Comparison of ENCODE assay signal across 12 cellular contexts in genomic region chr10:104937528-104937927, GRCh38.
DNase-seq lines count a peak whose midpoint lies in the region; ATAC-seq and TF ChIP-seq lines count a peak whose summit lies in the region.
"Had no signal": no experiment of that assay in that cellular context is flagged by ENCODE, and none has a peak within 500 bp of the region (broad histone marks: within the 10 kb centered on the region; RNA-seq: fewer than 3 reads in every experiment).

No MANE protein-coding gene starts in this region.

- in situ Hi-C loops in Panc1 (cut with HindIII; ENCODE audit: low pct_unique_long_range_greater_than_20kb, low sequenced_read_pairs), result no loop called here

- TF ChIP-seq CTCF in Panc1 (IDR thresholded peaks at IDR 0.05), result no peak
- TF ChIP-seq CTCF in foreskin keratinocyte (conservative IDR thresholded peaks at IDR 0.05), result no peak

- no TSS peak for BruUV-seq in Panc1 (replicated peaks; lab: Mats Ljungman, UMichigan)

- ATAC-seq in Panc1 (peak; percentile 82; the same call in 1 of the 2 replicates), foreskin keratinocyte (peak; percentile 26), HG03135 (IDR thresholded peaks at IDR 0.05; ENCODE audit: unreplicated experiment) (no peak), GM19023 (IDR thresholded peaks at IDR 0.05; ENCODE audit: unreplicated experiment) (no peak), GM18858 (IDR thresholded peaks at IDR 0.05; ENCODE audit: unreplicated experiment) (no peak)
- ATAC-seq: natural killer cell treated with Interleukin-12 subunit alpha and Interleukin-12 subunit beta and Interleukin-15 and Interleukin-18, amount 100 ng/mL, for 72 hours had no signal

- no peaks in the 10 kb centered on the region; the same call in 1 of the 2 replicates for H3K4me1 ChIP-seq in Panc1 (ENCODE audit: control insufficient read depth, insufficient read depth, low read length)
- no peaks in the 10 kb centered on the region for H3K4me1 ChIP-seq in foreskin keratinocyte

- intact Hi-C loops in Panc1 (cut with micrococcal nuclease; ENCODE audit: unreplicated experiment), result no loop called here

- H3K4me3 ChIP-seq in Panc1 (ENCODE audit: low read depth in 2 of 2, low read length in 2 of 2), result no peak overlapping the region
- H3K4me3 ChIP-seq: PC-9 had no signal

- H3K27ac ChIP-seq in Panc1 (ENCODE audit: low read length) (no peak overlapping the region), foreskin keratinocyte (no peak overlapping the region)
- H3K27ac ChIP-seq: PC-9 had no signal

- DNase-seq in AG08395 (ENCODE audit: low spot score), result peak; percentile 48
- DNase-seq in GOT3 (lab: John Stamatoyannopoulos, UW), result peak; percentile 21
- peak; percentile 70 for DNase-seq in Panc1 (ENCODE audit: low read depth, low spot score)
- peak; percentile 6 to 23 for DNase-seq in foreskin keratinocyte
- DNase-seq in activated CD4-positive, alpha-beta T cell treated with anti-CD3 and anti-CD28 coated beads, Interleukin-2, amount 50 U/mL, for 4 hours, result no peak
- DNase-seq: activated effector memory CD4-positive, alpha-beta T cell treated with Interleukin-2 at 50 U/mL for 16 hours; CD4-positive, alpha-beta T cell had no signal

- CTCF ChIA-PET in Panc1 (lab: Charles Lee), result no interaction called here

- POLR2A ChIA-PET in Panc1 (lab: Charles Lee), result no interaction called here

- H3K9me3 ChIP-seq in Panc1 (ENCODE audit: control insufficient read depth, insufficient read depth, low read depth, low read length), result no peaks in the 10 kb centered on the region

- no peaks in the 10 kb centered on the region for H3K36me3 ChIP-seq in Panc1 (ENCODE audit: control insufficient read depth, insufficient read depth, low read length)

- H3K27me3 ChIP-seq in Panc1 (ENCODE audit: control insufficient read depth, insufficient read depth, low read length), result no peaks in the 10 kb centered on the region
- H3K27me3 ChIP-seq in foreskin keratinocyte, result no peaks in the 10 kb centered on the region

Comparison
In these comparisons a context has a peak if more than half of its experiments do, and no peak if none do; other contexts are left out.
1. DNase-seq: peak in AG08395 (single experiment), GOT3 (single experiment), Panc1 (single experiment) and foreskin keratinocyte (2 of 2); none in activated CD4-positive, alpha-beta T cell treated with anti-CD3 and anti-CD28 coated beads, Interleukin-2, amount 50 U/mL, for 4 hours (0 of 2).
2. ATAC-seq: peak in Panc1 (single experiment) and foreskin keratinocyte (single experiment); none in HG03135 (single experiment), GM19023 (single experiment) and GM18858 (single experiment).